Comparison of ENCODE assay signal across 10 cellular contexts in the genomic region with DNA sequence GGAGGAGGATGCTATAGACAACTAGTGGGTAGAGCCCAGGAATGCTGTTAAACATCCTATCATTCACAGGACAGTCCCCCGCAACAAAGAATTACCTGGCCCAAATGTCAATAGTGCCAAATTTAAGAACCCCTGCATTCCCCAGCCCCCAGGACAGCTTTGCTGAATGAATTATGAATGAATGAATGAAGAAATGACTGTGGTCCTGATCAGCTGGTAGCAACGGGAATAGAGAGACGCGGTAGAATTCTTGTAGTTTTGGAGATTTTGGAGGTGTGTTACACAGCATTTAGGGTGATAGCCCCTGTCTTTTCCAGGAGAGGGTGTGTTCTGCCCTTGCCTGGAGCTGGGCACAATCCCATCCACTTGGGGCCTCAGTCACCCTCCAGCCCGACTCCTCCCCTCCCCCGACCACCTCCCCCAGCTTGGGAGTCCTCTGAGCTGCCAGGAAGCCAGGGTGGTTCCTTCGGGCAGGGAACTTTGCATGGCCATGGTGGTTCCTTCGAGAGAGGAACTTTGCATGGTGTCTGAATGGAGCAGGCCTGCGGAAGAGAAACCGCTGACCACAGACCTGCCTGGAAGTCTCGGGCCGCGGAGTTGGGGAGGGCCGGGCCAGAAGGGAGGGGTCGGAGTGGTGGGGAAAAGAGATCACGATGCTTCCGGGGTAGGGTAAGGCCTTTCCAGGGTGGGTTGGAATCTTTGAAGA. TPM values are rescaled to one million over a fixed set of nuclear protein-coding genes. Genes with fewer than 3 reads are reported as not detected.
DNase-seq lines count a peak whose midpoint lies in the region; ATAC-seq and TF ChIP-seq lines count a peak whose summit lies in the region.
"Had no signal": no experiment of that assay in that cellular context is flagged by ENCODE, and none has a peak within 500 bp of the region (broad histone marks: within the 10 kb centered on the region; RNA-seq: fewer than 3 reads in every experiment).

No MANE protein-coding gene starts in this region.

- TF ChIP-seq EP300 in stomach (IDR thresholded peaks at IDR 0.05), result no peak

- H3K27ac ChIP-seq in stomach, result peak overlapping the region in 3 of 5 donors; percentile 33 to 87 (median 85)

- no peak for DNase-seq in T-helper 1 cell
- no peak for DNase-seq in activated T-helper 1 cell treated with anti-CD3 and anti-CD28 coated beads, Interleukin-12 subunit alpha, Interleukin-12 subunit beta, Interleukin-2, Interleukin-4 antibody, amounts not matched to agents 30 ng/mL and 10 ng/mL and 1 ng/mL, durations not matched to agents 14 hours and 24 hours and 36 hours (ENCODE audit: low spot score)
- no peak for DNase-seq in immature natural killer cell
- DNase-seq in stomach, result no peak
- DNase-seq in GOT3 (lab: John Stamatoyannopoulos, UW), result no peak
- no peak for DNase-seq in GM19240 (ENCODE audit: insufficient read length, low spot score)
- DNase-seq: effector CD8-positive, alpha-beta T cell; NCI-H226 had no signal

- no peak for TF ChIP-seq POLR2A in stomach (IDR thresholded peaks at IDR 0.05)

- H3K9me3 Mint-ChIP-seq in T-helper 1 cell treated with Interleukin-12 subunit alpha and Interleukin-12 subunit beta and Interleukin-4 antibody, amounts not matched to agents 30 μg/mL and 1 μg/mL, for 36 hours, result no peaks in the 10 kb centered on the region
- no peaks in the 10 kb centered on the region for H3K9me3 Mint-ChIP-seq in activated T-helper 1 cell treated with anti-CD3 and anti-CD28 coated beads, Interleukin-12 subunit alpha, Interleukin-12 subunit beta, Interleukin-2, Interleukin-4 antibody, amounts not matched to agents 30 ng/mL and 10 ng/mL and 1 ng/mL, durations not matched to agents 14 hours and 24 hours and 36 hours
- H3K9me3 Mint-ChIP-seq in immature natural killer cell, result no peaks in the 10 kb centered on the region

- no peak for ATAC-seq in GM19324 (IDR thresholded peaks at IDR 0.05; ENCODE audit: low FRiP score, unreplicated experiment)

- peak overlapping the region in 1 of 4 donors; percentile 47 for H3K4me3 ChIP-seq in stomach

- no peaks in the 10 kb centered on the region for H3K36me3 Mint-ChIP-seq in T-helper 1 cell treated with Interleukin-12 subunit alpha and Interleukin-12 subunit beta and Interleukin-4 antibody, amounts not matched to agents 30 μg/mL and 1 μg/mL, for 36 hours (ENCODE audit: low read depth)
- H3K36me3 Mint-ChIP-seq in activated T-helper 1 cell treated with anti-CD3 and anti-CD28 coated beads, Interleukin-12 subunit alpha, Interleukin-12 subunit beta, Interleukin-2, Interleukin-4 antibody, amounts not matched to agents 30 ng/mL and 10 ng/mL and 1 ng/mL, durations not matched to agents 14 hours and 24 hours and 36 hours (ENCODE audit: low read depth), result no peaks in the 10 kb centered on the region
- no peaks in the 10 kb centered on the region for H3K36me3 Mint-ChIP-seq in immature natural killer cell

- H3K27ac Mint-ChIP-seq in T-helper 1 cell treated with Interleukin-12 subunit alpha and Interleukin-12 subunit beta and Interleukin-4 antibody, amounts not matched to agents 30 μg/mL and 1 μg/mL, for 36 hours, result peak overlapping the region; percentile 6
- no peak overlapping the region for H3K27ac Mint-ChIP-seq in activated T-helper 1 cell treated with anti-CD3 and anti-CD28 coated beads, Interleukin-12 subunit alpha, Interleukin-12 subunit beta, Interleukin-2, Interleukin-4 antibody, amounts not matched to agents 30 ng/mL and 10 ng/mL and 1 ng/mL, durations not matched to agents 14 hours and 24 hours and 36 hours
- no peak overlapping the region for H3K27ac Mint-ChIP-seq in immature natural killer cell

- peaks cover 15 to 66% (median 31%) of the 10 kb centered on the region in 3 donors for H3K27me3 ChIP-seq in stomach

- no peak for TF ChIP-seq CTCF in stomach (IDR thresholded peaks at IDR 0.05)

- H3K36me3 ChIP-seq in stomach, result no peaks in the 10 kb centered on the region

- 15 to 30% (median 20%) methylated on average over 15 to 17 of the region's 17 CpGs for WGBS in stomach, 5 donors

- H3K4me1 Mint-ChIP-seq in T-helper 1 cell treated with Interleukin-12 subunit alpha and Interleukin-12 subunit beta and Interleukin-4 antibody, amounts not matched to agents 30 μg/mL and 1 μg/mL, for 36 hours (ENCODE audit: low read depth), result peaks cover 16% of the 10 kb centered on the region
- peaks cover 17% of the 10 kb centered on the region for H3K4me1 Mint-ChIP-seq in activated T-helper 1 cell treated with anti-CD3 and anti-CD28 coated beads, Interleukin-12 subunit alpha, Interleukin-12 subunit beta, Interleukin-2, Interleukin-4 antibody, amounts not matched to agents 30 ng/mL and 10 ng/mL and 1 ng/mL, durations not matched to agents 14 hours and 24 hours and 36 hours (ENCODE audit: low read depth)
- peaks cover 18 to 23% of the 10 kb centered on the region in 2 donors for H3K4me1 Mint-ChIP-seq in immature natural killer cell

- H3K9me3 ChIP-seq in stomach, result no peaks in the 10 kb centered on the region

- peaks cover 9 to 19% (median 13%) of the 10 kb centered on the region in 4 donors for H3K4me1 ChIP-seq in stomach

- intact Hi-C loops in activated T-helper 1 cell treated with anti-CD3 and anti-CD28 coated beads, Interleukin-12 subunit alpha, Interleukin-12 subunit beta, Interleukin-2, Interleukin-4 antibody, amounts not matched to agents 30 ng/mL and 10 ng/mL and 1 ng/mL, durations not matched to agents 14 hours and 24 hours and 36 hours (cut with micrococcal nuclease), result no loop called here
- intact Hi-C loops in stomach (cut with DNase I; ENCODE audit: low total_unique reads), result no loop called here

- H3K4me3 Mint-ChIP-seq in T-helper 1 cell treated with Interleukin-12 subunit alpha and Interleukin-12 subunit beta and Interleukin-4 antibody, amounts not matched to agents 30 μg/mL and 1 μg/mL, for 36 hours, result peak overlapping the region; percentile 80
- peak overlapping the region; percentile 69 for H3K4me3 Mint-ChIP-seq in activated T-helper 1 cell treated with anti-CD3 and anti-CD28 coated beads, Interleukin-12 subunit alpha, Interleukin-12 subunit beta, Interleukin-2, Interleukin-4 antibody, amounts not matched to agents 30 ng/mL and 10 ng/mL and 1 ng/mL, durations not matched to agents 14 hours and 24 hours and 36 hours
- peak overlapping the region in 4 of 5 donors; percentile 46 to 76 (median 60) for H3K4me3 Mint-ChIP-seq in immature natural killer cell

- H3K27me3 Mint-ChIP-seq in T-helper 1 cell treated with Interleukin-12 subunit alpha and Interleukin-12 subunit beta and Interleukin-4 antibody, amounts not matched to agents 30 μg/mL and 1 μg/mL, for 36 hours (ENCODE audit: low read depth), result peaks cover 70% of the 10 kb centered on the region
- peaks cover 70% of the 10 kb centered on the region for H3K27me3 Mint-ChIP-seq in activated T-helper 1 cell treated with anti-CD3 and anti-CD28 coated beads, Interleukin-12 subunit alpha, Interleukin-12 subunit beta, Interleukin-2, Interleukin-4 antibody, amounts not matched to agents 30 ng/mL and 10 ng/mL and 1 ng/mL, durations not matched to agents 14 hours and 24 hours and 36 hours (ENCODE audit: insufficient read depth)
- H3K27me3 Mint-ChIP-seq in immature natural killer cell (ENCODE audit: low read depth in 3 of 3), result peaks cover 10 to 26% (median 22%) of the 10 kb centered on the region in 3 donors

RNA-seq across cellular contexts. Expression of a gene that starts 1.0 kb away (rescaled TPM):
- total RNA-seq in activated T-helper 1 cell treated with anti-CD3 and anti-CD28 coated beads, Interleukin-12 subunit alpha, Interleukin-12 subunit beta, Interleukin-2, Interleukin-4 antibody, amounts not matched to agents 30 ng/mL and 10 ng/mL and 1 ng/mL, durations not matched to agents 14 hours and 24 hours and 36 hours, result 0.22 and 0.23 TPM in 2 replicates
- polyA plus RNA-seq in immature natural killer cell (1 to 10 TPM; 1.7 to 8.8 (median 7.3) TPM), stomach (10 to 100 TPM in 2 of 3 donors, 1 to 10 TPM in 1; 4.4 to 14.7 (median 10.4) TPM)
- 1 to 10 TPM in 4 of 5 donors, not detected in 1; 1.3 to 6.8 (median 3.3) TPM for total RNA-seq in stomach

RNA-seq across cellular contexts. Expression of a gene that starts 40.8 kb away (rescaled TPM):
- total RNA-seq in activated T-helper 1 cell treated with anti-CD3 and anti-CD28 coated beads, Interleukin-12 subunit alpha, Interleukin-12 subunit beta, Interleukin-2, Interleukin-4 antibody, amounts not matched to agents 30 ng/mL and 10 ng/mL and 1 ng/mL, durations not matched to agents 14 hours and 24 hours and 36 hours, result not detected in 2 replicates
- not detected for polyA plus RNA-seq in immature natural killer cell
- 1 to 10 TPM in 1 of 5 donors, under 1 TPM in 2, not detected in 2; 0.45 to 4.4 (median 0.72) TPM for total RNA-seq in stomach
- polyA plus RNA-seq in stomach, result 1 to 10 TPM; 1.9 to 2.7 (median 2.3) TPM

RNA-seq across cellular contexts. Expression of a gene that starts 58.5 kb away (rescaled TPM):
- total RNA-seq in activated T-helper 1 cell treated with anti-CD3 and anti-CD28 coated beads, Interleukin-12 subunit alpha, Interleukin-12 subunit beta, Interleukin-2, Interleukin-4 antibody, amounts not matched to agents 30 ng/mL and 10 ng/mL and 1 ng/mL, durations not matched to agents 14 hours and 24 hours and 36 hours, result 49.5 and 49.6 TPM in 2 replicates
- 10 to 100 TPM; 22.0 to 42.9 (median 38.5) TPM for polyA plus RNA-seq in immature natural killer cell
- total RNA-seq in stomach, result 10 to 100 TPM; 20.6 to 50.8 (median 27.7) TPM
- 10 to 100 TPM in 2 of 3 donors, 1 to 10 TPM in 1; 6.7 to 22.5 (median 13.1) TPM for polyA plus RNA-seq in stomach
